ENCODE assay signal across 16 cellular contexts in genomic region chr7:158468225-158468624, GRCh38.
DNase-seq lines count a peak whose midpoint lies in the region; ATAC-seq lines count a peak whose summit lies in the region.
"Had no signal": no experiment of that assay in that cellular context is flagged by ENCODE, and none has a peak within 500 bp of the region (broad histone marks: within the 10 kb centered on the region; RNA-seq: fewer than 3 reads in every experiment).

No MANE protein-coding gene starts in this region.

- peak overlapping the region; percentile 44 for H3K27ac ChIP-seq in HUES48 (ENCODE audit: low read depth, low read length)
- H3K27ac ChIP-seq in iPS-20b (ENCODE audit: low read length) = peak overlapping the region; percentile 94
- H3K27ac ChIP-seq: GM23248 had no signal

- H3K27me3 ChIP-seq in HUES48 (ENCODE audit: control insufficient read depth, insufficient read depth, low read length) (no peaks in the 10 kb centered on the region), iPS-20b (ENCODE audit: insufficient read depth, low read length) (no peaks in the 10 kb centered on the region)

- H3K9ac ChIP-seq in HUES48 (ENCODE audit: low read depth, low read length) = peak overlapping the region; percentile 50
- H3K9ac ChIP-seq in iPS-20b (ENCODE audit: low read depth, low read length) = peak overlapping the region; percentile 78; the same call in 1 of the 2 replicates
- H3K9ac ChIP-seq: GM23248 had no signal

- H3K4me1 ChIP-seq in HUES48 (ENCODE audit: control insufficient read depth, insufficient read depth, low read length) (peaks cover 39% of the 10 kb centered on the region), iPS-20b (ENCODE audit: insufficient read depth, low read length) (peaks cover 34% of the 10 kb centered on the region; the same call in 1 of the 2 replicates)

- H3K4me3 ChIP-seq in HUES48 (ENCODE audit: low read depth, low read length) (peak overlapping the region; percentile 34; the same call in 1 of the 2 replicates), iPS-20b (ENCODE audit: low read length) (peak overlapping the region; percentile 41; the same call in 1 of the 2 replicates)
- H3K4me3 ChIP-seq: GM23248 had no signal

- no peaks in the 10 kb centered on the region for H3K36me3 ChIP-seq in HUES48 (ENCODE audit: control insufficient read depth, insufficient read depth, low read length)
- H3K36me3 ChIP-seq in iPS-20b (ENCODE audit: insufficient read depth, low read depth, low read length) = no peaks in the 10 kb centered on the region

- ATAC-seq in GM21423 (IDR thresholded peaks at IDR 0.05; ENCODE audit: unreplicated experiment) = no peak

- peak; percentile 37 for DNase-seq in NCI-H69 (lab: John Stamatoyannopoulos, UW)
- DNase-seq in HK-2 (ENCODE audit: unreplicated experiment) = no peak
- no peak for DNase-seq in NK-92 treated with Interleukin-12 subunit alpha and Interleukin-12 subunit beta, amount 100 ng/mL, for 24 hours (lab: John Stamatoyannopoulos, UW)
- DNase-seq in NCI-H2196 (lab: John Stamatoyannopoulos, UW; ENCODE audit: unreplicated experiment) = no peak
- DNase-seq: CD4-positive, CD25-positive, alpha-beta regulatory T cell; EL; GM23248; Kasumi-1; NCI-H1694; NCI-H2081; NCI-H82; OCI-M1; Right ventricle myocardium superior had no signal

- H3K9me3 ChIP-seq in HUES48 (ENCODE audit: control insufficient read depth, insufficient read depth, low read length) (no peaks in the 10 kb centered on the region), iPS-20b (ENCODE audit: insufficient read depth, low read depth, low read length) (peaks cover 2% of the 10 kb centered on the region; the same call in 1 of the 2 replicates)
